Comparison of ENCODE assay signal across 27 cellular contexts in the genomic region with DNA sequence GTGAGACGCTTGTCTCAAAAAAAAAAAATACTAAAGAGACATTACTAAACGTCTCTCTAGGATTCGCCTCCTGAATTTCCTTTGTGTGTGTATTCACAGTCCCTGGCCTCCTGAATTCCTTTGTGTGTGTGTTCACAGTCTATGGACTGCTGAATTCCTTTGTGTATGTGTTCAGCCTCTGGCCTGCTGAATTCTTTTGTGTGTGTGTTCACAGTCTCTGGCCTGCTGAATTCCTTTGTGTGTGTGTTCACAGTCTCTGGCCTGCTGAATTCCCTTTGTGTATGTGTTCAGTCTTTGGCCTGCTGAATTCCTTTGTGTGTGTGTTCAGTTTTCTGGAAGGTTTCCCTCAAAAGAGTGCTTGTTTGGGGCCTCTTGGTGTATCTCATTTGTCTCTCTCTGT. TPM values are rescaled to one million over a fixed set of nuclear protein-coding genes. Genes with fewer than 3 reads are reported as not detected.
DNase-seq lines count a peak whose midpoint lies in the region; TF ChIP-seq lines count a peak whose summit lies in the region.
"Had no signal": no experiment of that assay in that cellular context is flagged by ENCODE, and none has a peak within 500 bp of the region (broad histone marks: within the 10 kb centered on the region; RNA-seq: fewer than 3 reads in every experiment).

No MANE protein-coding gene starts in this region.

- H3K23me2 ChIP-seq in H9 (ENCODE audit: insufficient read length, low read depth, low read length, poor library complexity, severe bottlenecking): no peaks in the 10 kb centered on the region

- H3T11ph ChIP-seq in H9 (ENCODE audit: low read length): no peak overlapping the region

- no peak overlapping the region for H3K4ac ChIP-seq in H9 (ENCODE audit: low read depth, low read length)

- H3K9me3 Mint-ChIP-seq in Caco-2 (ENCODE audit: unreplicated experiment) (no peaks in the 10 kb centered on the region), H9 (no peaks in the 10 kb centered on the region)
- H3K9me3 Mint-ChIP-seq: effector memory CD8-positive, alpha-beta T cell had no signal

- peak overlapping the region; percentile 15 for H3K27ac Mint-ChIP-seq in Caco-2 (ENCODE audit: unreplicated experiment)
- H3K27ac Mint-ChIP-seq in H9: peak overlapping the region in 1 of 3 experiments; percentile 57; a peak in 2 of 7 replicates

- no peak overlapping the region for H2BK15ac ChIP-seq in H9 (ENCODE audit: low read depth, low read length)

- no peak overlapping the region for H3K56ac ChIP-seq in H9 (ENCODE audit: insufficient read length, low read depth, low read length)

- DNase-seq in Caco-2: no peak
- DNase-seq in NT2/D1 (ENCODE audit: low read depth, low spot score): peak; percentile 8
- peak; percentile 7 for DNase-seq in fibroblast of pulmonary artery (ENCODE audit: low read depth)
- DNase-seq in non-pigmented ciliary epithelial cell (ENCODE audit: low read depth): peak; percentile 28
- DNase-seq in suprapubic skin (ENCODE audit: low spot score in 2 of 2): no peak
- no peak for DNase-seq in MV-4-11 (lab: John Stamatoyannopoulos, UW)
- no peak for DNase-seq in H9
- no peak for DNase-seq in smooth muscle cell (lab: John Stamatoyannopoulos, UW; ENCODE audit: unreplicated experiment)
- DNase-seq: activated CD4-positive, alpha-beta T cell treated with anti-CD3 and anti-CD28 coated beads for 48 hours; activated naive CD4-positive, alpha-beta T cell; activated T-cell treated with anti-CD3 and anti-CD28 coated beads, Interleukin-2, amount 50 U/mL, for 48 hours; effector memory CD8-positive, alpha-beta T cell; gastrocnemius medialis; hippocampal formation; left lung; NCI-H1105; NCI-H2029; NCI-H524 treated with DMSO at 0.1 percent for 48 hours; NK-92 treated with Interleukin-12 subunit alpha and Interleukin-12 subunit beta, amount 100 ng/mL, for 24 hours; PC-9; stimulated activated CD4-positive, alpha-beta T cell treated with anti-CD3 and anti-CD28 coated beads, Interleukin-1b, Interleukin-23, amount 100 ng/mL, for 48 hours; stimulated activated CD8-positive, alpha-beta memory T cell treated with anti-CD3 and anti-CD28 coated beads, Interleukin-4, amount 100 ng/mL, for 48 hours had no signal

- no peak overlapping the region for H4K91ac ChIP-seq in H9 (ENCODE audit: insufficient read length, low read depth, low read length)

- no peak overlapping the region for H4K8ac ChIP-seq in H9 (replicated peaks; ENCODE audit: insufficient read length, low read depth, low read length)

- H3K9ac ChIP-seq in NT2/D1 (ENCODE audit: insufficient read length, low read depth): no peak overlapping the region
- H3K9ac ChIP-seq in H9 (ENCODE audit: extremely low read depth, insufficient read length, low read length): no peak overlapping the region
- H3K9ac ChIP-seq in smooth muscle cell (ENCODE audit: low read depth): no peak overlapping the region
- H3K9ac ChIP-seq: BLaER1 had no signal

- H2BK5ac ChIP-seq in H9 (ENCODE audit: insufficient read length, low read length): no peak overlapping the region

- TF ChIP-seq EP300 in suprapubic skin (IDR thresholded peaks at IDR 0.05): no peak

- TF ChIP-seq CTCF in Caco-2 (IDR thresholded peaks at IDR 0.05; ENCODE audit: insufficient read depth in 1 of 2, low read depth in 1 of 2, low read length in 1 of 2, severe bottlenecking in 1 of 2, unreplicated experiment in 1 of 2): no peak
- TF ChIP-seq CTCF in fibroblast of pulmonary artery (IDR thresholded peaks at IDR 0.05; ENCODE audit: low read length, missing control alignments): no peak
- TF ChIP-seq CTCF in suprapubic skin (IDR thresholded peaks at IDR 0.05): no peak
- no peak for TF ChIP-seq CTCF in H9 (conservative IDR thresholded peaks at IDR 0.05)
- no peak for TF ChIP-seq CTCF in smooth muscle cell (IDR thresholded peaks at IDR 0.05; ENCODE audit: borderline replicate concordance, insufficient read depth, poor library complexity, severe bottlenecking)

- no peak overlapping the region for H3K4me3 Mint-ChIP-seq in Caco-2 (ENCODE audit: unreplicated experiment)
- H3K4me3 Mint-ChIP-seq in H9: no peak overlapping the region
- H3K4me3 Mint-ChIP-seq: effector memory CD8-positive, alpha-beta T cell had no signal

- TF ChIP-seq POLR2A in suprapubic skin (IDR thresholded peaks at IDR 0.05): no peak

- H3K4me2 ChIP-seq in H9 (ENCODE audit: insufficient read depth, insufficient read length, low read length) (no peak overlapping the region), smooth muscle cell (no peak overlapping the region)
- H3K4me2 ChIP-seq: BLaER1, PC-9 had no signal

- no peak overlapping the region for H2AFZ ChIP-seq in H9 (ENCODE audit: low read length)
- no peak overlapping the region for H2AFZ ChIP-seq in smooth muscle cell (ENCODE audit: low read depth)
- H2AFZ ChIP-seq: PC-9 had no signal

- no peaks in the 10 kb centered on the region for H4K20me1 ChIP-seq in H9 (ENCODE audit: control insufficient read depth, insufficient read depth, insufficient read length)
- peaks cover 3% of the 10 kb centered on the region for H4K20me1 ChIP-seq in smooth muscle cell (ENCODE audit: low read depth)

- H3K36me3 Mint-ChIP-seq in Caco-2 (ENCODE audit: insufficient read depth, unreplicated experiment) (peaks cover 83% of the 10 kb centered on the region), H9 (ENCODE audit: insufficient read depth in 1 of 3, low read depth in 3 of 3) (peaks cover 50 to 92% (median 89%) of the 10 kb centered on the region in 3 experiments)

- BruUV-seq in Caco-2 (replicated peaks; lab: Mats Ljungman, UMichigan): no TSS peak

- no peak overlapping the region for H2AK5ac ChIP-seq in H9 (ENCODE audit: insufficient read length, low read length)

- no peak overlapping the region for H2BK12ac ChIP-seq in H9 (ENCODE audit: insufficient read length, low read depth, low read length)

- no peaks in the 10 kb centered on the region for H3K4me1 Mint-ChIP-seq in Caco-2 (ENCODE audit: low read depth, unreplicated experiment)
- no peaks in the 10 kb centered on the region for H3K4me1 Mint-ChIP-seq in H9

- CTCF ChIA-PET in Caco-2 (lab: Charles Lee): no interaction called here

- no peaks in the 10 kb centered on the region for H3K79me1 ChIP-seq in H9 (ENCODE audit: insufficient read depth, low read depth, low read length, poor library complexity, severe bottlenecking)

- intact Hi-C loops in Caco-2 (cut with micrococcal nuclease; ENCODE audit: unreplicated experiment): no loop called here

- no peak overlapping the region for H2BK120ac ChIP-seq in H9 (ENCODE audit: low read depth, low read length, poor library complexity, severe bottlenecking)

- POLR2A ChIA-PET in Caco-2 (lab: Charles Lee): no interaction called here

- no peak overlapping the region for H3K14ac ChIP-seq in H9 (ENCODE audit: insufficient read depth, low read length)

- H3K4me3 ChIP-seq in Caco-2 (ENCODE audit: low read depth, low read length) (no peak overlapping the region), NT2/D1 (ENCODE audit: insufficient read length, low read depth) (no peak overlapping the region), fibroblast of pulmonary artery (replicated peaks; ENCODE audit: low read depth, low read length) (no peak overlapping the region), suprapubic skin (no peak overlapping the region), smooth muscle cell (no peak overlapping the region)
- H3K4me3 ChIP-seq: BLaER1, coronary artery, esophagus muscularis mucosa, gastrocnemius medialis, left lung, PC-9, skin epidermis, tibial nerve had no signal

- H3K27ac ChIP-seq in suprapubic skin (no peak overlapping the region), H9 (ENCODE audit: insufficient read length, low read depth, low read length) (no peak overlapping the region), smooth muscle cell (ENCODE audit: low read depth) (no peak overlapping the region)
- H3K27ac ChIP-seq: BLaER1, coronary artery, esophagus muscularis mucosa, gastrocnemius medialis, left lung, PC-9, skin epidermis, tibial nerve had no signal

- H2BK20ac ChIP-seq in H9 (ENCODE audit: low read depth, low read length, poor library complexity, severe bottlenecking): no peak overlapping the region

- no peaks in the 10 kb centered on the region for H3K9me3 ChIP-seq in Caco-2
- H3K9me3 ChIP-seq in NT2/D1 (ENCODE audit: insufficient read depth, low read length): no peaks in the 10 kb centered on the region
- no peaks in the 10 kb centered on the region for H3K9me3 ChIP-seq in suprapubic skin
- H3K9me3 ChIP-seq in H9 (ENCODE audit: control insufficient read depth, low read depth, low read length): no peaks in the 10 kb centered on the region
- no peaks in the 10 kb centered on the region for H3K9me3 ChIP-seq in smooth muscle cell (replicated peaks; ENCODE audit: low read depth)
- H3K9me3 ChIP-seq: BLaER1, esophagus muscularis mucosa, gastrocnemius medialis, left lung, tibial nerve had no signal

- H3F3A ChIP-seq in smooth muscle cell (ENCODE audit: low read depth): no peaks in the 10 kb centered on the region

- no peak overlapping the region for H3K18ac ChIP-seq in H9 (ENCODE audit: insufficient read length, low read depth, low read length)

- H4K5ac ChIP-seq in H9 (ENCODE audit: insufficient read length, low read depth, low read length): no peak overlapping the region

- WGBS in suprapubic skin: 81% methylated on average over 3 of the region's 3 CpGs
- no CpG with 5 or more reads among the region's 3 CpGs for WGBS in H9 (ENCODE audit: extremely low coverage, insufficient read length, low lambda C conversion rate)
- WGBS in smooth muscle cell (ENCODE audit: low lambda C conversion rate): 92% methylated on average over 3 of the region's 3 CpGs

- no peak overlapping the region for H3K23ac ChIP-seq in H9 (ENCODE audit: insufficient read length, low read depth, low read length)

- H3K79me2 ChIP-seq in H9 (ENCODE audit: insufficient read depth, low read length) (no peaks in the 10 kb centered on the region), smooth muscle cell (ENCODE audit: low read depth) (peaks cover 13% of the 10 kb centered on the region)

- no peaks in the 10 kb centered on the region for H3K27me3 ChIP-seq in Caco-2 (replicated peaks; ENCODE audit: control insufficient read depth, insufficient read depth, low read length)
- no peaks in the 10 kb centered on the region for H3K27me3 ChIP-seq in NT2/D1 (ENCODE audit: insufficient read depth, insufficient read length)
- no peaks in the 10 kb centered on the region for H3K27me3 ChIP-seq in suprapubic skin
- no peaks in the 10 kb centered on the region for H3K27me3 ChIP-seq in H9 (ENCODE audit: insufficient read depth, low read length)
- no peaks in the 10 kb centered on the region for H3K27me3 ChIP-seq in smooth muscle cell (ENCODE audit: low read depth)
- H3K27me3 ChIP-seq: BLaER1, esophagus muscularis mucosa, gastrocnemius medialis, left lung, tibial nerve had no signal

- no peaks in the 10 kb centered on the region for H3K4me1 ChIP-seq in Caco-2
- H3K4me1 ChIP-seq in NT2/D1 (ENCODE audit: insufficient read depth, insufficient read length): peaks cover 2% of the 10 kb centered on the region
- no peaks in the 10 kb centered on the region for H3K4me1 ChIP-seq in suprapubic skin
- no peaks in the 10 kb centered on the region for H3K4me1 ChIP-seq in H9 (ENCODE audit: insufficient read depth, low read length)
- H3K4me1 ChIP-seq in smooth muscle cell (ENCODE audit: low read depth): no peaks in the 10 kb centered on the region
- H3K4me1 ChIP-seq: BLaER1, esophagus muscularis mucosa, gastrocnemius medialis, left lung had no signal

- peaks cover 8% of the 10 kb centered on the region for H3K36me3 ChIP-seq in Caco-2 (ENCODE audit: control insufficient read depth, insufficient read depth, low read length)
- H3K36me3 ChIP-seq in NT2/D1 (ENCODE audit: insufficient read depth, insufficient read length, low read length): peaks cover 81% of the 10 kb centered on the region
- H3K36me3 ChIP-seq in suprapubic skin: peaks cover 91% of the 10 kb centered on the region
- peaks cover 46% of the 10 kb centered on the region for H3K36me3 ChIP-seq in smooth muscle cell (ENCODE audit: low read depth)

- H3K27me3 Mint-ChIP-seq in Caco-2 (ENCODE audit: insufficient read depth, unreplicated experiment): no peaks in the 10 kb centered on the region
- no peaks in the 10 kb centered on the region for H3K27me3 Mint-ChIP-seq in H9 (ENCODE audit: low read depth)
- H3K27me3 Mint-ChIP-seq: effector memory CD8-positive, alpha-beta T cell had no signal

RNA-seq across cellular contexts. Expression of a gene that starts 8.2 kb away (rescaled TPM):
- total RNA-seq in Caco-2 (2022) (36.3 and 38.2 TPM in 2 replicates), suprapubic skin (10 to 100 TPM; 15.8 to 20.4 (median 17.4) TPM), H9 (2021) (42.8 and 44.2 TPM in 2 replicates), smooth muscle cell (17.5 and 22.4 TPM in 2 replicates)
- 14.9 and 16.5 TPM in 2 replicates for polyA plus RNA-seq in smooth muscle cell

Comparison
In these comparisons a context has a peak if more than half of its experiments do, and no peak if none do; other contexts are left out.
1. DNase-seq: peak in NT2/D1 (single experiment), fibroblast of pulmonary artery (single experiment) and non-pigmented ciliary epithelial cell (single experiment); none in Caco-2 (0 of 2), suprapubic skin (0 of 2), MV-4-11 (single experiment), H9 (single experiment) and smooth muscle cell (single experiment).